Comparison of ENCODE assay signal across 1 cellular context in genomic region chr6:53458097-53458866, GRCh38.
TF ChIP-seq lines count a peak whose summit lies in the region.

No MANE protein-coding gene starts in this region.

TF ChIP-seq in GM23338, 12 proteins besides CTCF, POLR2A, EP300 and RAD21 (continued from another document):
- TF ChIP-seq ZNF462 (CRISPR knock-in tag; IDR thresholded peaks at IDR 0.05) (no peak), ZNF114 (CRISPR knock-in tag; IDR thresholded peaks at IDR 0.05) (no peak)
